In genomic region chr9:122561446-122561845, GRCh38 we compare ENCODE assay signal across 7 cellular contexts. TPM values are rescaled to one million over a fixed set of nuclear protein-coding genes. Genes with fewer than 3 reads are reported as not detected.
"Had no signal": no experiment of that assay in that cellular context is flagged by ENCODE, and none has a peak within 500 bp of the region (broad histone marks: within the 10 kb centered on the region; RNA-seq: fewer than 3 reads in every experiment).

No MANE protein-coding gene starts in this region.

- H2AFZ ChIP-seq: GM23338 had no signal

- H3K4me1 Mint-ChIP-seq: GM23338, H9 had no signal

- H3K4me3 Mint-ChIP-seq: GM23338, H9 had no signal

- H3K27ac Mint-ChIP-seq: GM23338, H9 had no signal

- DNase-seq: HCEC 1CT, IMR-90 had no signal

- H3K4me3 ChIP-seq: GM23338, K562 had no signal

RNA-seq across cellular contexts. Expression of gene OR1N2, which starts 8.5 kb away (rescaled TPM):
- total RNA-seq: GM23338, H1, H9, HT-29, IMR-90, K562 had no signal

RNA-seq across cellular contexts. Expression of gene OR1L8, which starts 21.7 kb away (rescaled TPM):
- total RNA-seq: GM23338, H1, H9, HT-29, IMR-90, K562 had no signal

RNA-seq across cellular contexts. Expression of gene OR1N1, which starts 34.4 kb away (rescaled TPM):
- total RNA-seq: GM23338, H1, H9, HT-29, IMR-90, K562 had no signal

RNA-seq across cellular contexts. Expression of gene OR1J4, which starts 42.5 kb away (rescaled TPM):
- total RNA-seq: GM23338, H1, H9, HT-29, IMR-90, K562 had no signal

RNA-seq across cellular contexts. Expression of gene OR1J2, which starts 50.8 kb away (rescaled TPM):
- total RNA-seq: GM23338, H1, H9, HT-29, IMR-90, K562 had no signal
